Comparison of ENCODE assay signal across 1 cellular context in the genomic region with DNA sequence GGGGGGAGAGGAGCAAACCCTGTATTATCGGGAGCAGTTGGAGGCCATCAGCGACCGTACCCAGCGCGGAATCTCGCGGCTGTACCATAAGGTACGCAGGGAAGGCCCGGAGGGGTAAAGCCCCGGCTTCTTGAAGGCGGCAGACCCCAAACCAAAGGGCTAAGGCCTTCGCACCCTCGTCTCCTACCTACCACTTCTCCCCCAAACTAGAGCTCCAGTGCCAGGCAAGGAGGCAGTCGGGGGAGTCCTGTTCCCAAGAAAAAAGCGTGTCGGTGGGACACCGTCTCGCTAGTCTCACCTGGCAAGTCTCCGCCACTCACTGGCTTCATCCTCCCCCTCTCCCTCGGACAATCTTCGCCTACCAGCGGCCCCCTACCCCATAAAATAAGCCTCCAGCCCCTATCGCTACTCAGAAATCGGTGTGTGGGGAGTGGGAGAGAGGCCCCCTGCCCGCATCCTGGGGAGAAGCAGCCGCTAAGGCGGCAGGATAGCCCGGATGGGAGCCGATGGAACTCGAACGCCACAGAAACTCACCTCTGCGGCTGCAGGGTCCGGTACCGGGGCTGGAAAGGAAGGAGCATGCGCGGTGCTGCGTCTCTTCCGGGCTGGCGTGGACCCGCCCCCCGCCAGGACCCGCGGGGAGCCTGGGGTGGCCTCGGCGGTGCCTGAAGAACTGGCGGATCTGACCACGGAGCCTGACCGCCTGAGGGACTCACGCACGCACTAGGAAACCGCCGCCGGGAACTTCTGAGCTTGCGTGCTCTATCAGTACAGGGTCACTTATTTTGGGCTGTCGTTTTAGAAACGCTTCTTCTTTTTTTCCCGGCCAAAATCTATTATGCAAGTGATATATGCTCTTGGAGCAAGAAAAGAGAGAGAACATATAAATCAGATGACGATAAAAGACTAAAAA.
A peak's percentile ranks its signal among the peaks of the same experiment; 100 is the strongest.
TF ChIP-seq lines count a peak whose summit lies in the region.

TSS of gene RPS10 (minus strand) at position 572 of the 913 bp plus-strand sequence. CDS start 848 bp downstream, outside the sequence.

TF ChIP-seq in HepG2, 621 proteins besides CTCF, POLR2A, EP300 and RAD21 (continued from another document and continues in another):
- TF ChIP-seq ZHX2 (IDR thresholded peaks at IDR 0.05; ENCODE audit: low read depth) = no peak
- no peak for TF ChIP-seq ZHX2 (CRISPR knock-in tag; IDR thresholded peaks at IDR 0.05; ENCODE audit: borderline replicate concordance)
- TF ChIP-seq HNRNPH1 (optimal IDR thresholded peaks at IDR 0.05; ENCODE audit: low read depth, low read length) = no peak
- no peak for TF ChIP-seq RFXANK (CRISPR knock-in tag; IDR thresholded peaks at IDR 0.05)
- TF ChIP-seq MAFG (CRISPR knock-in tag; IDR thresholded peaks at IDR 0.05) = no peak
- no peak; the same call in 1 of the 2 replicates for TF ChIP-seq HOXA5 (CRISPR knock-in tag; IDR thresholded peaks at IDR 0.05)
- TF ChIP-seq ZNF12 (CRISPR knock-in tag; IDR thresholded peaks at IDR 0.05) = no peak
- no peak; the same call in 1 of the 2 replicates for TF ChIP-seq KLF11 (CRISPR knock-in tag; IDR thresholded peaks at IDR 0.05)
- TF ChIP-seq, protein P1, sequence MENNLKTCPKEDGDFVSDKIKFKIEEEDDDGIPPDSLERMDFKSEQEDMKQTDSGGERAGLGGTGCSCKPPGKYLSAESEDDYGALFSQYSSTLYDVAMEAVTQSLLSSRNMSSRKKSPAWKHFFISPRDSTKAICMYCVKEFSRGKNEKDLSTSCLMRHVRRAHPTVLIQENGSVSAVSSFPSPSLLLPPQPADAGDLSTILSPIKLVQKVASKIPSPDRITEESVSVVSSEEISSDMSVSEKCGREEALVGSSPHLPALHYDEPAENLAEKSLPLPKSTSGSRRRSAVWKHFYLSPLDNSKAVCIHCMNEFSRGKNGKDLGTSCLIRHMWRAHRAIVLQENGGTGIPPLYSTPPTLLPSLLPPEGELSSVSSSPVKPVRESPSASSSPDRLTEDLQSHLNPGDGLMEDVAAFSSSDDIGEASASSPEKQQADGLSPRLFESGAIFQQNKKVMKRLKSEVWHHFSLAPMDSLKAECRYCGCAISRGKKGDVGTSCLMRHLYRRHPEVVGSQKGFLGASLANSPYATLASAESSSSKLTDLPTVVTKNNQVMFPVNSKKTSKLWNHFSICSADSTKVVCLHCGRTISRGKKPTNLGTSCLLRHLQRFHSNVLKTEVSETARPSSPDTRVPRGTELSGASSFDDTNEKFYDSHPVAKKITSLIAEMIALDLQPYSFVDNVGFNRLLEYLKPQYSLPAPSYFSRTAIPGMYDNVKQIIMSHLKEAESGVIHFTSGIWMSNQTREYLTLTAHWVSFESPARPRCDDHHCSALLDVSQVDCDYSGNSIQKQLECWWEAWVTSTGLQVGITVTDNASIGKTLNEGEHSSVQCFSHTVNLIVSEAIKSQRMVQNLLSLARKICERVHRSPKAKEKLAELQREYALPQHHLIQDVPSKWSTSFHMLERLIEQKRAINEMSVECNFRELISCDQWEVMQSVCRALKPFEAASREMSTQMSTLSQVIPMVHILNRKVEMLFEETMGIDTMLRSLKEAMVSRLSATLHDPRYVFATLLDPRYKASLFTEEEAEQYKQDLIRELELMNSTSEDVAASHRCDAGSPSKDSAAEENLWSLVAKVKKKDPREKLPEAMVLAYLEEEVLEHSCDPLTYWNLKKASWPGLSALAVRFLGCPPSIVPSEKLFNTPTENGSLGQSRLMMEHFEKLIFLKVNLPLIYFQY (CRISPR knock-in tag; IDR thresholded peaks at IDR 0.05; ENCODE audit: borderline replicate concordance) = no peak; the same call in 1 of the 2 replicates
- TF ChIP-seq SRF (IDR thresholded peaks at IDR 0.05; ENCODE audit: low read depth, low read length) = no peak
- TF ChIP-seq, protein P2, sequence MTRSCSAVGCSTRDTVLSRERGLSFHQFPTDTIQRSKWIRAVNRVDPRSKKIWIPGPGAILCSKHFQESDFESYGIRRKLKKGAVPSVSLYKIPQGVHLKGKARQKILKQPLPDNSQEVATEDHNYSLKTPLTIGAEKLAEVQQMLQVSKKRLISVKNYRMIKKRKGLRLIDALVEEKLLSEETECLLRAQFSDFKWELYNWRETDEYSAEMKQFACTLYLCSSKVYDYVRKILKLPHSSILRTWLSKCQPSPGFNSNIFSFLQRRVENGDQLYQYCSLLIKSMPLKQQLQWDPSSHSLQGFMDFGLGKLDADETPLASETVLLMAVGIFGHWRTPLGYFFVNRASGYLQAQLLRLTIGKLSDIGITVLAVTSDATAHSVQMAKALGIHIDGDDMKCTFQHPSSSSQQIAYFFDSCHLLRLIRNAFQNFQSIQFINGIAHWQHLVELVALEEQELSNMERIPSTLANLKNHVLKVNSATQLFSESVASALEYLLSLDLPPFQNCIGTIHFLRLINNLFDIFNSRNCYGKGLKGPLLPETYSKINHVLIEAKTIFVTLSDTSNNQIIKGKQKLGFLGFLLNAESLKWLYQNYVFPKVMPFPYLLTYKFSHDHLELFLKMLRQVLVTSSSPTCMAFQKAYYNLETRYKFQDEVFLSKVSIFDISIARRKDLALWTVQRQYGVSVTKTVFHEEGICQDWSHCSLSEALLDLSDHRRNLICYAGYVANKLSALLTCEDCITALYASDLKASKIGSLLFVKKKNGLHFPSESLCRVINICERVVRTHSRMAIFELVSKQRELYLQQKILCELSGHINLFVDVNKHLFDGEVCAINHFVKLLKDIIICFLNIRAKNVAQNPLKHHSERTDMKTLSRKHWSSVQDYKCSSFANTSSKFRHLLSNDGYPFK (CRISPR knock-in tag; IDR thresholded peaks at IDR 0.05; ENCODE audit: borderline replicate concordance) = peak; percentile 94
- TF ChIP-seq U2AF2 (IDR thresholded peaks at IDR 0.05; ENCODE audit: low read depth, low read length) = no peak
- peak; percentile 88; the same call in 1 of the 2 replicates for TF ChIP-seq CENPBD1 (CRISPR knock-in tag; IDR thresholded peaks at IDR 0.05; ENCODE audit: borderline replicate concordance, low read depth)
- TF ChIP-seq ZNF496 (CRISPR knock-in tag; IDR thresholded peaks at IDR 0.05; ENCODE audit: insufficient replicate concordance) = no peak
- TF ChIP-seq ARID5B (CRISPR knock-in tag; IDR thresholded peaks at IDR 0.05) = peak; percentile 67
- peak; percentile 71; the same call in 1 of the 2 replicates for TF ChIP-seq ATF7-NPFF (CRISPR knock-in tag; IDR thresholded peaks at IDR 0.05; ENCODE audit: low read depth)
- TF ChIP-seq CBX1 (IDR thresholded peaks at IDR 0.05; ENCODE audit: low read depth) = no peak
- TF ChIP-seq ZNF773 (CRISPR knock-in tag; IDR thresholded peaks at IDR 0.05; ENCODE audit: borderline replicate concordance) = peak; percentile 77; the same call in 1 of the 2 replicates
- peak; percentile 96 for TF ChIP-seq DR1 (CRISPR knock-in tag; IDR thresholded peaks at IDR 0.05)
- TF ChIP-seq ZMYM3 (CRISPR knock-in tag; IDR thresholded peaks at IDR 0.05) = peak; percentile 83; the same call in 1 of the 2 replicates
- TF ChIP-seq SIN3B (IDR thresholded peaks at IDR 0.05; ENCODE audit: low read length) = no peak
- TF ChIP-seq CEBPG (CRISPR knock-in tag; IDR thresholded peaks at IDR 0.05) = peak; percentile 12; the same call in 1 of the 2 replicates
- peak; percentile 92 for TF ChIP-seq ZNF235 (CRISPR knock-in tag; IDR thresholded peaks at IDR 0.05; ENCODE audit: borderline replicate concordance)
- TF ChIP-seq TRIM24 (CRISPR knock-in tag; IDR thresholded peaks at IDR 0.05) = no peak
- peak; percentile 83; the same call in 1 of the 3 replicates for TF ChIP-seq MXI1 (IDR thresholded peaks at IDR 0.05; ENCODE audit: borderline replicate concordance, low read depth, low read length)
- TF ChIP-seq, protein P3, sequence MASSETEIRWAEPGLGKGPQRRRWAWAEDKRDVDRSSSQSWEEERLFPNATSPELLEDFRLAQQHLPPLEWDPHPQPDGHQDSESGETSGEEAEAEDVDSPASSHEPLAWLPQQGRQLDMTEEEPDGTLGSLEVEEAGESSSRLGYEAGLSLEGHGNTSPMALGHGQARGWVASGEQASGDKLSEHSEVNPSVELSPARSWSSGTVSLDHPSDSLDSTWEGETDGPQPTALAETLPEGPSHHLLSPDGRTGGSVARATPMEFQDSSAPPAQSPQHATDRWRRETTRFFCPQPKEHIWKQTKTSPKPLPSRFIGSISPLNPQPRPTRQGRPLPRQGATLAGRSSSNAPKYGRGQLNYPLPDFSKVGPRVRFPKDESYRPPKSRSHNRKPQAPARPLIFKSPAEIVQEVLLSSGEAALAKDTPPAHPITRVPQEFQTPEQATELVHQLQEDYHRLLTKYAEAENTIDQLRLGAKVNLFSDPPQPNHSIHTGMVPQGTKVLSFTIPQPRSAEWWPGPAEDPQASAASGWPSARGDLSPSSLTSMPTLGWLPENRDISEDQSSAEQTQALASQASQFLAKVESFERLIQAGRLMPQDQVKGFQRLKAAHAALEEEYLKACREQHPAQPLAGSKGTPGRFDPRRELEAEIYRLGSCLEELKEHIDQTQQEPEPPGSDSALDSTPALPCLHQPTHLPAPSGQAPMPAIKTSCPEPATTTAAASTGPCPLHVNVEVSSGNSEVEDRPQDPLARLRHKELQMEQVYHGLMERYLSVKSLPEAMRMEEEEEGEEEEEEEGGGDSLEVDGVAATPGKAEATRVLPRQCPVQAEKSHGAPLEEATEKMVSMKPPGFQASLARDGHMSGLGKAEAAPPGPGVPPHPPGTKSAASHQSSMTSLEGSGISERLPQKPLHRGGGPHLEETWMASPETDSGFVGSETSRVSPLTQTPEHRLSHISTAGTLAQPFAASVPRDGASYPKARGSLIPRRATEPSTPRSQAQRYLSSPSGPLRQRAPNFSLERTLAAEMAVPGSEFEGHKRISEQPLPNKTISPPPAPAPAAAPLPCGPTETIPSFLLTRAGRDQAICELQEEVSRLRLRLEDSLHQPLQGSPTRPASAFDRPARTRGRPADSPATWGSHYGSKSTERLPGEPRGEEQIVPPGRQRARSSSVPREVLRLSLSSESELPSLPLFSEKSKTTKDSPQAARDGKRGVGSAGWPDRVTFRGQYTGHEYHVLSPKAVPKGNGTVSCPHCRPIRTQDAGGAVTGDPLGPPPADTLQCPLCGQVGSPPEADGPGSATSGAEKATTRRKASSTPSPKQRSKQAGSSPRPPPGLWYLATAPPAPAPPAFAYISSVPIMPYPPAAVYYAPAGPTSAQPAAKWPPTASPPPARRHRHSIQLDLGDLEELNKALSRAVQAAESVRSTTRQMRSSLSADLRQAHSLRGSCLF (CRISPR knock-in tag; IDR thresholded peaks at IDR 0.05; ENCODE audit: borderline replicate concordance) = no peak
- TF ChIP-seq CBX5 (CRISPR knock-in tag; IDR thresholded peaks at IDR 0.05; ENCODE audit: borderline replicate concordance) = no peak
- TF ChIP-seq SOX13 (IDR thresholded peaks at IDR 0.05) = no peak
- TF ChIP-seq SOX13 (CRISPR knock-in tag; conservative IDR thresholded peaks at IDR 0.05 in 1 of 2, IDR thresholded peaks at IDR 0.05 in 1 of 2) = peak in 1 of 2 experiments; percentile 49; a peak in 2 of 4 replicates
